Comparison of ENCODE assay signal across 8 cellular contexts in genomic region chr19:36331353-36332228, GRCh38. TPM values are rescaled to one million over a fixed set of nuclear protein-coding genes. Genes with fewer than 3 reads are reported as not detected.
DNase-seq lines count a peak whose midpoint lies in the region; FAIRE-seq and TF ChIP-seq lines count a peak whose summit lies in the region.

No MANE protein-coding gene starts in this region.

- peak; percentile 13 for FAIRE-seq in TTC549 (lab: Jason Lieb, UNC)

- TF ChIP-seq CTCF in breast epithelium (IDR thresholded peaks at IDR 0.05): peak in 2 of 3 donors; percentile 22 to 44

- H3K27me3 ChIP-seq in breast epithelium (no peaks in the 10 kb centered on the region), iPS-18a (ENCODE audit: control insufficient read depth, insufficient read depth, low read length) (no peaks in the 10 kb centered on the region)

- peak; percentile 50 for TF ChIP-seq POLR2A in GM19193 (IDR thresholded peaks at IDR 0.05; ENCODE audit: extremely low read depth, insufficient read depth, insufficient read length)
- no peak for TF ChIP-seq POLR2A in breast epithelium (IDR thresholded peaks at IDR 0.05)

- no peaks in the 10 kb centered on the region for H3K36me3 ChIP-seq in breast epithelium
- peaks cover 36% of the 10 kb centered on the region for H3K36me3 ChIP-seq in iPS-18a (ENCODE audit: control insufficient read depth, low read depth, low read length)

- peak overlapping the region; percentile 48 to 91 (median 78) for H3K4me3 ChIP-seq in breast epithelium
- peak overlapping the region; percentile 98 for H3K4me3 ChIP-seq in iPS-18a (ENCODE audit: low read length)
- peak overlapping the region; percentile 97 for H3K4me3 ChIP-seq in skeletal muscle cell (ENCODE audit: low read depth, low read length)

- H3K9me3 ChIP-seq in breast epithelium: peaks cover 0 to 4% of the 10 kb centered on the region in 2 donors
- no peaks in the 10 kb centered on the region for H3K9me3 ChIP-seq in iPS-18a (ENCODE audit: control insufficient read depth, low read depth, low read length)

- H3K4me1 ChIP-seq in breast epithelium (no peaks in the 10 kb centered on the region), iPS-18a (ENCODE audit: control insufficient read depth, low read depth, low read length) (no peaks in the 10 kb centered on the region)

- H3K27ac ChIP-seq in breast epithelium: peak overlapping the region; percentile 69 to 72
- H3K27ac ChIP-seq in iPS-18a (ENCODE audit: low read length): peak overlapping the region; percentile 96

- DNase-seq in AG08396 (ENCODE audit: low spot score) (peak; percentile 94), MV-4-11 (lab: John Stamatoyannopoulos, UW) (peak; percentile 66), breast epithelium (ENCODE audit: low spot score in 2 of 2) (peak; percentile 93 to 96), skeletal muscle cell (ENCODE audit: low read depth) (peak; percentile 84), Kasumi-1 (lab: John Stamatoyannopoulos, UW) (no peak)

- peak overlapping the region; percentile 99 for H3K9ac ChIP-seq in iPS-18a (ENCODE audit: low read length)

- intact Hi-C loops in breast epithelium (cut with DNase I; ENCODE audit: low total_unique reads): no loop called here

RNA-seq across cellular contexts. Expression of gene ZFP14, which starts 47.4 kb away (rescaled TPM):
- 10 to 100 TPM in 1 of 3 donors, 1 to 10 TPM in 2; 5.3 to 13.3 (median 8.5) TPM for total RNA-seq in breast epithelium

Comparison
In these comparisons a context has a peak if more than half of its experiments do, and no peak if none do; other contexts are left out.
1. DNase-seq: peak in AG08396 (single experiment), MV-4-11 (single experiment), breast epithelium (2 of 2) and skeletal muscle cell (single experiment); none in Kasumi-1 (0 of 2).
2. Peak in every context shown above with its lines, with median percentiles within 50 percentile points of each other: H3K4me3 ChIP-seq.